ENCODE assay signal across 18 cellular contexts in genomic region chr2:36290306-36290705, GRCh38.
DNase-seq lines count a peak whose midpoint lies in the region; ATAC-seq, FAIRE-seq and TF ChIP-seq lines count a peak whose summit lies in the region.
"Had no signal": no experiment of that assay in that cellular context is flagged by ENCODE, and none has a peak within 500 bp of the region (broad histone marks: within the 10 kb centered on the region; RNA-seq: fewer than 3 reads in every experiment).

No MANE protein-coding gene starts in this region.

- no peaks in the 10 kb centered on the region for H3K36me3 Mint-ChIP-seq in astrocyte (ENCODE audit: low read depth, unreplicated experiment)
- H3K36me3 Mint-ChIP-seq in activated CD8-positive, alpha-beta T cell treated with anti-CD3 and anti-CD28 coated beads, Interleukin-2, amount 10 ng/mL, durations not matched to agents 7 days and 5 days (ENCODE audit: low read depth): no peaks in the 10 kb centered on the region
- H3K36me3 Mint-ChIP-seq: CD8-positive, alpha-beta T cell had no signal

- H3K27me3 Mint-ChIP-seq in astrocyte (ENCODE audit: low read depth, unreplicated experiment): no peaks in the 10 kb centered on the region
- no peaks in the 10 kb centered on the region for H3K27me3 Mint-ChIP-seq in activated CD8-positive, alpha-beta T cell treated with anti-CD3 and anti-CD28 coated beads, Interleukin-2, amount 10 ng/mL, durations not matched to agents 7 days and 5 days (ENCODE audit: low read depth)

- peaks cover 3% of the 10 kb centered on the region; the same call in 1 of the 2 replicates for H3K9me2 ChIP-seq in GM23248 (ENCODE audit: insufficient read depth)

- in situ Hi-C loops in GM23248 (cut with MboI): no loop called here

- H3K4me1 ChIP-seq in GM23248 (ENCODE audit: insufficient read depth) (0 out of 2 replicates have a peak, but pooled peaks cover 7% of the 10 kb centered on the region), astrocyte (ENCODE audit: insufficient read depth, low read length) (no peaks in the 10 kb centered on the region)
- H3K4me1 ChIP-seq: A549 had no signal

- WGBS in GM23248 (ENCODE audit: low coverage in 1 of 2, low lambda C conversion rate in 2 of 2, missing lambda C conversion rate in 2 of 2), 2 experiments: 2 to 3% methylated on average over 4 of the region's 4 CpGs

- H4K20me1 ChIP-seq in GM23248 (ENCODE audit: insufficient read depth) (no peaks in the 10 kb centered on the region), astrocyte (ENCODE audit: insufficient read depth, low read length) (no peaks in the 10 kb centered on the region)

- H3K27me3 ChIP-seq in GM23248 (replicated peaks; ENCODE audit: insufficient read depth) (peaks cover 14% of the 10 kb centered on the region), astrocyte (ENCODE audit: insufficient read depth, low read length) (no peaks in the 10 kb centered on the region)
- H3K27me3 ChIP-seq: MG63 had no signal

- H3K27ac ChIP-seq in GM23248 (no peak overlapping the region), astrocyte (ENCODE audit: low read depth, low read length) (no peak overlapping the region)
- H3K27ac ChIP-seq: A549 had no signal

- no peak for ATAC-seq in activated CD8-positive, alpha-beta T cell treated with anti-CD3 and anti-CD28 coated beads, Interleukin-2, amount 10 ng/mL, durations not matched to agents 7 days and 5 days
- ATAC-seq: A549; CD8-positive, alpha-beta T cell had no signal

- CTCF ChIA-PET in activated CD8-positive, alpha-beta T cell treated with anti-CD3 and anti-CD28 coated beads, Interleukin-2, amount 10 ng/mL, durations not matched to agents 7 days and 5 days (lab: Charles Lee): no interaction called here

- H3K36me3 ChIP-seq in GM23248 (ENCODE audit: low read depth): no peaks in the 10 kb centered on the region
- H3K36me3 ChIP-seq in astrocyte (ENCODE audit: insufficient read depth, low read length): no peaks in the 10 kb centered on the region
- H3K36me3 ChIP-seq: MG63 had no signal

- H3K27ac Mint-ChIP-seq in astrocyte (ENCODE audit: unreplicated experiment): no peak overlapping the region
- H3K27ac Mint-ChIP-seq in activated CD8-positive, alpha-beta T cell treated with anti-CD3 and anti-CD28 coated beads, Interleukin-2, amount 10 ng/mL, durations not matched to agents 7 days and 5 days: no peak overlapping the region
- H3K27ac Mint-ChIP-seq: CD8-positive, alpha-beta T cell had no signal

- POLR2A ChIA-PET in activated CD8-positive, alpha-beta T cell treated with anti-CD3 and anti-CD28 coated beads, Interleukin-2, amount 10 ng/mL, durations not matched to agents 7 days and 5 days (lab: Charles Lee): no interaction called here

- H3K79me2 ChIP-seq in GM23248 (ENCODE audit: insufficient read depth) (no peaks in the 10 kb centered on the region), astrocyte (ENCODE audit: insufficient read depth, low read length) (no peaks in the 10 kb centered on the region)

- H2AFZ ChIP-seq in GM23248: no peak overlapping the region
- H2AFZ ChIP-seq in astrocyte (ENCODE audit: low read depth, low read length): no peak overlapping the region

- no peaks in the 10 kb centered on the region for H3K9me3 Mint-ChIP-seq in astrocyte (ENCODE audit: unreplicated experiment)
- H3K9me3 Mint-ChIP-seq in activated CD8-positive, alpha-beta T cell treated with anti-CD3 and anti-CD28 coated beads, Interleukin-2, amount 10 ng/mL, durations not matched to agents 7 days and 5 days (ENCODE audit: insufficient read depth): no peaks in the 10 kb centered on the region
- H3K9me3 Mint-ChIP-seq: CD8-positive, alpha-beta T cell had no signal

- no peak overlapping the region for H3K9ac ChIP-seq in GM23248
- H3K9ac ChIP-seq in astrocyte (ENCODE audit: low read length): no peak overlapping the region

- DNase-seq in AG10803 (ENCODE audit: low read depth) (peak; percentile 80), GM23248 (peak; percentile 44), astrocyte (ENCODE audit: low read depth) (peak; percentile 72), medulla oblongata (ENCODE audit: extremely low spot score) (peak; percentile 19), COLO668 (lab: John Stamatoyannopoulos, UW; ENCODE audit: unreplicated experiment) (no peak), NCI-H748 (lab: John Stamatoyannopoulos, UW; ENCODE audit: unreplicated experiment) (no peak)
- no peak for DNase-seq in activated CD4-positive, CD25-positive, alpha-beta regulatory T cell (lab: John Stamatoyannopoulos, UW)
- no peak for DNase-seq in activated CD8-positive, alpha-beta T cell treated with anti-CD3 and anti-CD28 coated beads, Interleukin-2, amount 10 ng/mL, durations not matched to agents 7 days and 5 days
- DNase-seq: CD8-positive, alpha-beta T cell; KG1; MG63; NCI-H1105 treated with DMSO at 0.1 percent for 48 hours; NCI-H187; NCI-H446; RPMI8226 had no signal

- FAIRE-seq in astrocyte (lab: Jason Lieb, UNC): peak; percentile 32
- FAIRE-seq: G401.6, H1 had no signal

- TF ChIP-seq CTCF in AG10803 (conservative IDR thresholded peaks at IDR 0.05; ENCODE audit: low read length) (no peak; the same call in 1 of the 2 replicates), astrocyte (IDR thresholded peaks at IDR 0.05; ENCODE audit: insufficient read depth, low read depth, low read length) (no peak)

- H3K4me2 ChIP-seq in GM23248 (ENCODE audit: unreplicated experiment): no peak overlapping the region
- no peak overlapping the region for H3K4me2 ChIP-seq in astrocyte (ENCODE audit: low read length)
- H3K4me2 ChIP-seq: A549 had no signal

- no peaks in the 10 kb centered on the region for H3F3A ChIP-seq in GM23248 (ENCODE audit: insufficient read depth)

- H3K9me3 ChIP-seq in GM23248 (ENCODE audit: low read depth) (no peaks in the 10 kb centered on the region), astrocyte (ENCODE audit: insufficient read depth, low read depth, low read length) (no peaks in the 10 kb centered on the region)
- H3K9me3 ChIP-seq: A549, MG63 had no signal

- H3K4me3 ChIP-seq in AG10803 (ENCODE audit: low read length) (no peak overlapping the region), GM23248 (no peak overlapping the region), astrocyte (ENCODE audit: insufficient read depth, low read depth, low read length) (no peak overlapping the region)
- H3K4me3 ChIP-seq: A549, MG63 had no signal

- no peak overlapping the region for H3K4me3 Mint-ChIP-seq in astrocyte (ENCODE audit: unreplicated experiment)
- H3K4me3 Mint-ChIP-seq in activated CD8-positive, alpha-beta T cell treated with anti-CD3 and anti-CD28 coated beads, Interleukin-2, amount 10 ng/mL, durations not matched to agents 7 days and 5 days: no peak overlapping the region
- H3K4me3 Mint-ChIP-seq: CD8-positive, alpha-beta T cell had no signal

- peaks cover 8% of the 10 kb centered on the region for H3K4me1 Mint-ChIP-seq in astrocyte (ENCODE audit: low read depth, unreplicated experiment)
- peaks cover 17% of the 10 kb centered on the region for H3K4me1 Mint-ChIP-seq in activated CD8-positive, alpha-beta T cell treated with anti-CD3 and anti-CD28 coated beads, Interleukin-2, amount 10 ng/mL, durations not matched to agents 7 days and 5 days (ENCODE audit: low read depth)

Comparison
In these comparisons a context has a peak if more than half of its experiments do, and no peak if none do; other contexts are left out.
1. DNase-seq: peak in AG10803 (single experiment), GM23248 (single experiment), astrocyte (single experiment) and medulla oblongata (single experiment); none in activated CD4-positive, CD25-positive, alpha-beta regulatory T cell (0 of 4), COLO668 (single experiment), NCI-H748 (single experiment) and activated CD8-positive, alpha-beta T cell treated with anti-CD3 and anti-CD28 coated beads, Interleukin-2, amount 10 ng/mL, durations not matched to agents 7 days and 5 days (single experiment).